In the genomic region with DNA sequence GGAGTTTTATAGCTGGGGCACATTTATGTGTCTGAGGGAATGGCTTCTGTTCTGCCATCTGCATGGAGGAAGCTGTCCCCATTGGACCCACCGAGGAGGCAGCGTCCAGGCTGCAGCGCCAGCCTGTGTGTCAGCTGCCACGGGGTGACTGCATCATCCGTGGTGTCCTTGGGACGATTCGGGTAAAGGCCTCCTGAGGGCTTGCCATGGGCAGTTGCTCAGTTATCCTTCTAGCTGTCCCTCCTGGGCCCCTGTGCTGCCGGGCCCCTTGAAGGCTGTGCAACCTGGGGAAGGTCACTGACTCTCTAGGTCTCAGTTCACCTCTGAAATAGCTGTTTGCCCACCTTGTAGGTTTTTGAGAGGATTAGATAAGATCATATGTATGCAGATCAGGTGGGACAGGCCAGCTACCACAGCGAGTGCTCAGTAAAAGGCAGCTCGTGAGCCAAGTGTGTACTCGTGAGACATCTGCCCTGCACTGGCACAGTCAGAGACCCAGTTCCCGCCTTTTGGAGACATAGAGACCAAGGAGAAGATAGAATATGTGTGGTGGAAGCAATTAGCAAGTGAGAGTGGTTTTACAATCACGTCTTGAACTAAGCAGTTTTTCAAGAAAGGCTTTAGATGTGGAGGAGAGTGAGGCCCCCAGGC, we compare ENCODE assay signal across 21 cellular contexts.
"Had no signal": no experiment of that assay in that cellular context is flagged by ENCODE, and none has a peak within 500 bp of the region (broad histone marks: within the 10 kb centered on the region; RNA-seq: fewer than 3 reads in every experiment).

No MANE protein-coding gene starts in this region.

- FAIRE-seq: kidney had no signal

- H3K9me3 Mint-ChIP-seq: immature natural killer cell; naive thymus-derived CD4-positive, alpha-beta T cell; nephron progenitor cell; stimulated activated memory B cell treated with anti-CD40 and anti-IgM and Interleukin-4, amounts not matched to agents 10 μg/mL and 1 μg/mL and 100 μg/mL, for 72 hours; stimulated activated naive CD8-positive, alpha-beta T cell treated with anti-CD3 and anti-CD28 coated beads, Interleukin-15, Interleukin-2, amounts not matched to agents 100 ng/mL and 50 ng/mL, for 24 hours had no signal

- DNase-seq: dermis blood vessel endothelial cell; esophagus squamous epithelium; foreskin fibroblast; glutamatergic neuron; immature natural killer cell; kidney; left colon; naive thymus-derived CD4-positive, alpha-beta T cell; nephron progenitor cell; psoas muscle; retina; spleen; stimulated activated CD4-positive, alpha-beta T cell treated with anti-CD3 and anti-CD28 coated beads, Interleukin-15, amount 100 ng/mL, for 24 hours; stimulated activated CD4-positive, alpha-beta T cell treated with anti-CD3 and anti-CD28 coated beads, Interleukin-1b, Interleukin-23, amount 100 ng/mL, for 48 hours; stimulated activated CD4-positive, alpha-beta T cell treated with anti-CD3 and anti-CD28 coated beads, Interleukin-4, amount 100 ng/mL, for 24 hours; upper lobe of left lung had no signal

- ATAC-seq: gastroesophageal sphincter; left colon; naive thymus-derived CD4-positive, alpha-beta T cell; sciatic nerve; stimulated activated memory B cell treated with anti-CD40 and anti-IgM and Interleukin-4, amounts not matched to agents 10 μg/mL and 1 μg/mL and 100 μg/mL, for 72 hours had no signal

- H3K27me3 Mint-ChIP-seq: naive thymus-derived CD4-positive, alpha-beta T cell; stimulated activated naive CD8-positive, alpha-beta T cell treated with anti-CD3 and anti-CD28 coated beads, Interleukin-15, Interleukin-2, amounts not matched to agents 100 ng/mL and 50 ng/mL, for 24 hours had no signal

- H3K4me1 Mint-ChIP-seq: immature natural killer cell; stimulated activated memory B cell treated with anti-CD40 and anti-IgM and Interleukin-4, amounts not matched to agents 10 μg/mL and 1 μg/mL and 100 μg/mL, for 72 hours had no signal

- H3K9me3 ChIP-seq: esophagus squamous epithelium, gastroesophageal sphincter, psoas muscle, spleen, tibial artery, upper lobe of left lung had no signal

- H3K27ac ChIP-seq: esophagus squamous epithelium, gastroesophageal sphincter, psoas muscle, spleen, tibial artery, upper lobe of left lung had no signal

- H3K27me3 ChIP-seq: esophagus squamous epithelium, gastroesophageal sphincter, spleen, tibial artery, upper lobe of left lung had no signal

- H3K27ac Mint-ChIP-seq: immature natural killer cell; nephron progenitor cell; stimulated activated memory B cell treated with anti-CD40 and anti-IgM and Interleukin-4, amounts not matched to agents 10 μg/mL and 1 μg/mL and 100 μg/mL, for 72 hours; stimulated activated naive CD8-positive, alpha-beta T cell treated with anti-CD3 and anti-CD28 coated beads, Interleukin-15, Interleukin-2, amounts not matched to agents 100 ng/mL and 50 ng/mL, for 24 hours had no signal

- H3K4me3 Mint-ChIP-seq: immature natural killer cell; naive thymus-derived CD4-positive, alpha-beta T cell; nephron progenitor cell; stimulated activated memory B cell treated with anti-CD40 and anti-IgM and Interleukin-4, amounts not matched to agents 10 μg/mL and 1 μg/mL and 100 μg/mL, for 72 hours; stimulated activated naive CD8-positive, alpha-beta T cell treated with anti-CD3 and anti-CD28 coated beads, Interleukin-15, Interleukin-2, amounts not matched to agents 100 ng/mL and 50 ng/mL, for 24 hours had no signal

- H3K4me3 ChIP-seq: esophagus squamous epithelium, gastroesophageal sphincter, psoas muscle, spleen, tibial artery, upper lobe of left lung had no signal

- H3K36me3 Mint-ChIP-seq: immature natural killer cell; stimulated activated memory B cell treated with anti-CD40 and anti-IgM and Interleukin-4, amounts not matched to agents 10 μg/mL and 1 μg/mL and 100 μg/mL, for 72 hours had no signal

- H3K36me3 ChIP-seq: esophagus squamous epithelium, gastroesophageal sphincter, spleen, tibial artery, upper lobe of left lung had no signal
